In genomic region chr12:57940052-57940914, GRCh38 we compare ENCODE assay signal across 8 cellular contexts. TPM values are rescaled to one million over a fixed set of nuclear protein-coding genes. Genes with fewer than 3 reads are reported as not detected.
DNase-seq lines count a peak whose midpoint lies in the region; ATAC-seq and TF ChIP-seq lines count a peak whose summit lies in the region.

No MANE protein-coding gene starts in this region.

- no peaks in the 10 kb centered on the region for H3K27me3 ChIP-seq in breast epithelium
- H3K27me3 ChIP-seq in muscle layer of duodenum (ENCODE audit: low read depth, low read length): peaks cover 3% of the 10 kb centered on the region

- no peaks in the 10 kb centered on the region for H3K9me3 Mint-ChIP-seq in IgD-negative memory B cell

- H3K9me3 ChIP-seq in breast epithelium (no peaks in the 10 kb centered on the region), muscle layer of duodenum (ENCODE audit: control insufficient read depth in 1 of 2, low read length in 2 of 2) (no peaks in the 10 kb centered on the region)

- ATAC-seq in GM18517 (IDR thresholded peaks at IDR 0.05; ENCODE audit: unreplicated experiment) (no peak), GM18858 (IDR thresholded peaks at IDR 0.05; ENCODE audit: unreplicated experiment) (no peak)

- DNase-seq in AG10803 (ENCODE audit: low read depth) (no peak), breast epithelium (ENCODE audit: low spot score in 2 of 2) (no peak), NCI-H345 (lab: John Stamatoyannopoulos, UW) (no peak), KBM-7 (no peak)

- TF ChIP-seq POLR2A in breast epithelium (IDR thresholded peaks at IDR 0.05): no peak

- intact Hi-C loops in breast epithelium (cut with DNase I; ENCODE audit: low total_unique reads): no loop called here

- H3K27ac Mint-ChIP-seq in IgD-negative memory B cell: peak overlapping the region; percentile 77 to 97 (median 95)

- peak overlapping the region; percentile 83 to 99 (median 96) for H3K4me3 Mint-ChIP-seq in IgD-negative memory B cell

- H3K4me1 Mint-ChIP-seq in IgD-negative memory B cell: peaks cover 27 to 33% (median 31%) of the 10 kb centered on the region in 3 donors

- H3K27me3 Mint-ChIP-seq in IgD-negative memory B cell: no peaks in the 10 kb centered on the region

- no peaks in the 10 kb centered on the region for H3K36me3 ChIP-seq in breast epithelium
- no peaks in the 10 kb centered on the region for H3K36me3 ChIP-seq in muscle layer of duodenum (ENCODE audit: control insufficient read depth in 1 of 2, insufficient read depth in 2 of 2, low read length in 2 of 2)

- in situ Hi-C loops in KBM-7 (cut with MboI; ENCODE audit: low pct_unique_long_range_greater_than_20kb, low sequenced_read_pairs): no loop called here

- TF ChIP-seq CTCF in AG10803 (conservative IDR thresholded peaks at IDR 0.05; ENCODE audit: low read length) (no peak), breast epithelium (IDR thresholded peaks at IDR 0.05) (no peak)

- no peaks in the 10 kb centered on the region for H3K36me3 Mint-ChIP-seq in IgD-negative memory B cell

- H3K4me3 ChIP-seq in AG10803 (ENCODE audit: low read length): peak overlapping the region; percentile 80
- H3K4me3 ChIP-seq in breast epithelium: peak overlapping the region; percentile 55 to 73 (median 65)
- H3K4me3 ChIP-seq in muscle layer of duodenum (ENCODE audit: low read depth in 1 of 2, low read length in 2 of 2): peak overlapping the region; percentile 81 to 88

- H3K27ac ChIP-seq in breast epithelium: peak overlapping the region; percentile 88 to 91
- H3K27ac ChIP-seq in muscle layer of duodenum (ENCODE audit: low read length): peak overlapping the region; percentile 87

- H3K4me1 ChIP-seq in breast epithelium: no peaks in the 10 kb centered on the region
- H3K4me1 ChIP-seq in muscle layer of duodenum (ENCODE audit: control insufficient read depth in 1 of 2, insufficient read depth in 2 of 2, low read length in 2 of 2): peaks cover 3 to 20% of the 10 kb centered on the region in 2 donors

RNA-seq across cellular contexts. Expression of gene ATP23, which starts 1.1 kb away (rescaled TPM):
- polyA plus RNA-seq in IgD-negative memory B cell: 18.3 TPM
- 10 to 100 TPM in 2 of 3 donors, 1 to 10 TPM in 1; 6.4 to 33.1 (median 13.4) TPM for total RNA-seq in breast epithelium
